ENCODE assay signal across 24 cellular contexts in the genomic region with DNA sequence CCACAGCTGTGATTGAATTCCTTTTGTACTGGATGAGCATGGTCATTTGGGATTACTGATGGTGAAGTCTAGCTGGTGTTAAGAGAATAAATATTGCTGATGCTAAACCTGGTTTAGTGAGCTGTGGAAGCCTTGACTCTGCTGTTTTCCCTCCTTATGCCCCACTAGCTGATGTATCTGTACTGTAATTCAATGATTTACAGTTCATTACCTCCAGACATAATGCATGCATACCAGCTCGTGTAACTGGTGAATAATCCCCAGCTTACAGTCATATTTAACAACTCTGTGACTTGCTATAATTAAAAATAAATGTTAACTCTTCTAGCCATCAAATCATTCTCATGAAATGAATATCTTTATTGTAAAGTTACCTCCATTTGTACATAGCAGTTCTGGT. TPM values are rescaled to one million over a fixed set of nuclear protein-coding genes. Genes with fewer than 3 reads are reported as not detected.
"Had no signal": no experiment of that assay in that cellular context is flagged by ENCODE, and none has a peak within 500 bp of the region (broad histone marks: within the 10 kb centered on the region; RNA-seq: fewer than 3 reads in every experiment).

No MANE protein-coding gene starts in this region.

- H3K9me3 ChIP-seq: adrenal gland, ascending aorta, left ventricle myocardium inferior, testis, vagina had no signal

- H3K27me3 ChIP-seq: adrenal gland, ascending aorta, hepatocyte, testis, vagina had no signal

- H3K9me3 Mint-ChIP-seq: activated CD4-positive, alpha-beta T cell treated with anti-CD3 and anti-CD28 coated beads, Interleukin-2, amount 10 ng/mL, durations not matched to agents 24 days and 14 days; activated T-helper 17 cell treated with anti-CD3 and anti-CD28 coated beads, Interleukin-2, amount 50 U/mL, for 72 hours; immature natural killer cell; natural killer cell treated with Interleukin-12 subunit alpha and Interleukin-12 subunit beta and Interleukin-15 and Interleukin-18, amount 100 ng/mL, for 72 hours; stimulated activated memory B cell treated with anti-CD40 and anti-IgM and Interleukin-4, amounts not matched to agents 10 μg/mL and 1 μg/mL and 100 μg/mL, for 72 hours had no signal

- H3K4me3 ChIP-seq: adrenal gland, ascending aorta, coronary artery, hepatocyte, testis, vagina had no signal

- DNase-seq: activated CD4-positive, alpha-beta memory T cell treated with anti-CD3 and anti-CD28 coated beads, Interleukin-2, amount 10 ng/mL, durations not matched to agents 7 days and 5 days; activated CD4-positive, alpha-beta T cell treated with anti-CD3 and anti-CD28 coated beads, Interleukin-2, amount 10 ng/mL, durations not matched to agents 24 days and 14 days; adrenal gland; cerebellar nuclear complex; endodermal cell; immature natural killer cell; left ventricle myocardium inferior; nucleus accumbens; small intestine; stimulated activated CD4-positive, alpha-beta T cell treated with anti-CD3 and anti-CD28 coated beads, Interleukin-15, amount 100 ng/mL, for 24 hours; testis; trophoblast cell had no signal

- H3K4me1 ChIP-seq: adrenal gland had no signal

- H3K27ac Mint-ChIP-seq: activated CD4-positive, alpha-beta memory T cell treated with anti-CD3 and anti-CD28 coated beads, Interleukin-2, amount 10 ng/mL, durations not matched to agents 7 days and 5 days; activated CD4-positive, alpha-beta T cell treated with anti-CD3 and anti-CD28 coated beads, Interleukin-2, amount 10 ng/mL, durations not matched to agents 24 days and 14 days; activated naive CD8-positive, alpha-beta T cell; activated T-helper 17 cell treated with anti-CD3 and anti-CD28 coated beads, Interleukin-2, amount 50 U/mL, for 72 hours; endodermal cell; stimulated activated memory B cell treated with anti-CD40 and anti-IgM and Interleukin-4, amounts not matched to agents 10 μg/mL and 1 μg/mL and 100 μg/mL, for 72 hours had no signal

- H3K4me1 Mint-ChIP-seq: stimulated activated memory B cell treated with anti-CD40 and anti-IgM and Interleukin-4, amounts not matched to agents 10 μg/mL and 1 μg/mL and 100 μg/mL, for 72 hours had no signal

- H3K9ac ChIP-seq: parathyroid adenoma had no signal

- H3K4me3 Mint-ChIP-seq: activated CD4-positive, alpha-beta memory T cell treated with anti-CD3 and anti-CD28 coated beads, Interleukin-2, amount 10 ng/mL, durations not matched to agents 7 days and 5 days; activated CD4-positive, alpha-beta T cell treated with anti-CD3 and anti-CD28 coated beads, Interleukin-2, amount 10 ng/mL, durations not matched to agents 24 days and 14 days; activated naive CD8-positive, alpha-beta T cell; activated T-helper 17 cell treated with anti-CD3 and anti-CD28 coated beads, Interleukin-2, amount 50 U/mL, for 72 hours; endodermal cell; immature natural killer cell; natural killer cell treated with Interleukin-12 subunit alpha and Interleukin-12 subunit beta and Interleukin-15 and Interleukin-18, amount 100 ng/mL, for 72 hours; stimulated activated memory B cell treated with anti-CD40 and anti-IgM and Interleukin-4, amounts not matched to agents 10 μg/mL and 1 μg/mL and 100 μg/mL, for 72 hours had no signal

- ATAC-seq: activated CD4-positive, CD25-positive, alpha-beta regulatory T cell treated with anti-CD3 and anti-CD28 coated beads, Interleukin-2, amount 50 U/mL, for 24 hours; activated T-helper 17 cell treated with anti-CD3 and anti-CD28 coated beads, Interleukin-2, amount 50 U/mL, for 72 hours; natural killer cell treated with Interleukin-12 subunit alpha and Interleukin-12 subunit beta and Interleukin-15 and Interleukin-18, amount 100 ng/mL, for 72 hours; sciatic nerve; stimulated activated memory B cell treated with anti-CD40 and anti-IgM and Interleukin-4, amounts not matched to agents 10 μg/mL and 1 μg/mL and 100 μg/mL, for 72 hours had no signal

- H3K4me2 ChIP-seq: hepatocyte had no signal

- H3K79me2 ChIP-seq: hepatocyte, parathyroid adenoma had no signal

- H3K27me3 Mint-ChIP-seq: activated CD4-positive, alpha-beta memory T cell treated with anti-CD3 and anti-CD28 coated beads, Interleukin-2, amount 10 ng/mL, durations not matched to agents 7 days and 5 days; activated CD4-positive, alpha-beta T cell treated with anti-CD3 and anti-CD28 coated beads, Interleukin-2, amount 10 ng/mL, durations not matched to agents 24 days and 14 days; activated naive CD8-positive, alpha-beta T cell; activated T-helper 17 cell treated with anti-CD3 and anti-CD28 coated beads, Interleukin-2, amount 50 U/mL, for 72 hours; natural killer cell treated with Interleukin-12 subunit alpha and Interleukin-12 subunit beta and Interleukin-15 and Interleukin-18, amount 100 ng/mL, for 72 hours; stimulated activated memory B cell treated with anti-CD40 and anti-IgM and Interleukin-4, amounts not matched to agents 10 μg/mL and 1 μg/mL and 100 μg/mL, for 72 hours had no signal

- H2AFZ ChIP-seq: hepatocyte, parathyroid adenoma had no signal

- H3K27ac ChIP-seq: adrenal gland, ascending aorta, coronary artery, epithelial cell of prostate, hepatocyte, parathyroid adenoma, testis, vagina had no signal

RNA-seq across cellular contexts. Expression of gene CMYA5, which starts 1.7 kb away (rescaled TPM):
- polyA plus RNA-seq: immature natural killer cell had no signal
